In the genomic region with DNA sequence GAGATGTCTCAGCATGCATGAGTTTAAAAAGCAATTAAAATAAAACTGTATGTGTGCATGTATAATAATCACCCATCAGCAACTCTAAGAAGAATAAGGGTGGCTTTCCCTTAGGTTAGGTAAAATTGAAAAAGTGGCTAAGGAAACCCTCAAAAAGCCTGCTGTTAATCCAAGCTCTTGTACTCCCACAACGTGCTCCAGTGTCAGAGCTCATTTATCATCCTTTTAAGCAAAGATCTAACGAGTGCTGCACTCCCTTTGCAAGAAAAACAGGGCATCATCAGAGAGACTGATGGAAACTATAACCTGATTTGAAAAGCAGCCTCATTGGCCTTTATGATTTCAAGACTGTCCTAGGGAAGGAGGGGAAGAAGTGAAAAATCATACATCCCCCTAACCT, we compare ENCODE assay signal across 22 cellular contexts. TPM values are rescaled to one million over a fixed set of nuclear protein-coding genes. Genes with fewer than 3 reads are reported as not detected.
"Had no signal": no experiment of that assay in that cellular context is flagged by ENCODE, and none has a peak within 500 bp of the region (broad histone marks: within the 10 kb centered on the region; RNA-seq: fewer than 3 reads in every experiment).

No MANE protein-coding gene starts in this region.

- H3K79me2 ChIP-seq: parathyroid adenoma had no signal

- H3K4me3 ChIP-seq: cardiac muscle cell, left ventricle myocardium inferior, right lobe of liver, skin epidermis, stomach, suprapubic skin, tibial nerve had no signal

- H3K36me3 ChIP-seq: cardiac muscle cell, left ventricle myocardium inferior, right lobe of liver, stomach, suprapubic skin, tibial nerve had no signal

- H3K27ac ChIP-seq: cardiac muscle cell, left ventricle myocardium inferior, parathyroid adenoma, right lobe of liver, stomach, suprapubic skin, tibial nerve had no signal

- H3K9me3 ChIP-seq: left ventricle myocardium inferior, right lobe of liver, stomach, suprapubic skin, tibial nerve had no signal

- H2AFZ ChIP-seq: parathyroid adenoma had no signal

- H3K9ac ChIP-seq: parathyroid adenoma had no signal

- H3K4me1 ChIP-seq: left ventricle myocardium inferior, parathyroid adenoma, right lobe of liver, tibial nerve had no signal

- DNase-seq: activated CD4-positive, alpha-beta memory T cell treated with anti-CD3 and anti-CD28 coated beads for 36 hours; activated CD4-positive, alpha-beta T cell treated with anti-CD3 and anti-CD28 coated beads for 48 hours; activated CD4-positive, CD25-positive, alpha-beta regulatory T cell; activated naive CD4-positive, alpha-beta T cell treated with Interleukin-2 at 50 U/mL for 16 hours; activated naive CD8-positive, alpha-beta T cell treated with anti-CD3 and anti-CD28 coated beads for 36 hours; activated T-cell treated with anti-CD3 and anti-CD28 coated beads, Interleukin-2, amount 50 U/mL, for 48 hours; amygdala; erythroblast; left ventricle myocardium inferior; nephron progenitor cell; right lobe of liver; stomach; T-helper 17 cell had no signal

- H3K27me3 ChIP-seq: cardiac muscle cell, right lobe of liver, stomach, suprapubic skin, tibial nerve had no signal

- ATAC-seq: right lobe of liver; stimulated activated memory B cell treated with anti-CD40 and anti-IgM and Interleukin-4, amounts not matched to agents 10 μg/mL and 1 μg/mL and 100 μg/mL, for 72 hours; T-helper 17 cell had no signal

RNA-seq across cellular contexts. Expression of gene AREG, which starts 34.2 kb away (rescaled TPM):
- total RNA-seq: cardiac muscle cell, chondrocyte, myocyte had no signal

RNA-seq across cellular contexts. Expression of gene EREG, which starts 45.8 kb away (rescaled TPM):
- total RNA-seq: activated CD4-positive, alpha-beta memory T cell treated with anti-CD3 and anti-CD28 coated beads for 36 hours; activated naive CD8-positive, alpha-beta T cell treated with anti-CD3 and anti-CD28 coated beads for 36 hours; cardiac muscle cell; chondrocyte; left ventricle myocardium inferior; lung microvascular endothelial cell; myocyte had no signal
- polyA plus RNA-seq: cardiac muscle cell had no signal
